ENCODE assay signal across 9 cellular contexts in the genomic region with DNA sequence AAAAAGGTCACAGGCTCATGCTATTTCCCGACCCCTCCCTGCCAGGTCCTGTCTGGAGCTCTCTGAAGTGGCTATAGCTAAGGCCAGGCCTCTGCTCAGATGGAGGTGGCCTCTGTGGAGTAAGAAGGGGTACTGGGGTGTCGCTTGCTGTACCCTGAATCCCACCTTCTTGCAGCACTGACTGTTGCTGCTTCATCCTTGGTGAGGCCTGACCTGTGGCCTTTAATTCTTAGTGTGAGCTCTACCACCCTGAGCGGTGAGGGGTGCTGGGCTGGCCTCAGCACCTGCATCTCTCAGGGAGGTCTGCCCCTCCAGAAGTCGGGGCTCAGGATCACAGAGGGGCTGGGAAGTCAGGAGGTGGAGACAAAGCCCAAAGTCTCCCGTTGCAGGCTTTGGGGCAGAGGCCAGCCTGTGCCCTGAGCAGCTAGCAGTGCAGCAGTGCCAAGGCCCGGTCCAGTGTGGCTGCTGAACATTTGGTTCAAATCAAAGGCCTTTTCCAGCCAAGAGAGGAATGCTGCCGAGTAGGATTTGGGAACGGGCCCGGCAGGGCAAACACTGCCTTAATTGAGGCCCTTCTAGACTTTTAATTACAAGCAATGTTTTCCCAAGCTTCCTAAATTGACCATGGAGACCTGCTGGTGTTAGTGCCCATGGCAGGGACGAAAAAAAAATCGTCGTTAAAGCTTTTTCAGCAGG.
DNase-seq lines count a peak whose midpoint lies in the region; ATAC-seq, FAIRE-seq and TF ChIP-seq lines count a peak whose summit lies in the region.
"Had no signal": no experiment of that assay in that cellular context is flagged by ENCODE, and none has a peak within 500 bp of the region (broad histone marks: within the 10 kb centered on the region; RNA-seq: fewer than 3 reads in every experiment).

No MANE protein-coding gene starts in this region.

- CTCF ChIA-PET in A673 (lab: Charles Lee) (no interaction called here), PC-3 (lab: Charles Lee) (no interaction called here)

- H4K20me1 ChIP-seq in PC-3 (ENCODE audit: low read length): no peaks in the 10 kb centered on the region

- peak overlapping the region; percentile 86 for H3K27ac ChIP-seq in A673 (ENCODE audit: low read depth, low read length, poor library complexity, severe bottlenecking)
- no peak overlapping the region for H3K27ac ChIP-seq in PC-3 (ENCODE audit: low read length)

- H3K9me3 ChIP-seq in A673 (ENCODE audit: low read depth, low read length, poor library complexity, severe bottlenecking) (no peaks in the 10 kb centered on the region), PC-3 (ENCODE audit: low read length) (no peaks in the 10 kb centered on the region), HAP-1 (no peaks in the 10 kb centered on the region)

- no peak overlapping the region for H3K4me2 ChIP-seq in PC-3 (ENCODE audit: low read length)

- no peak for DNase-seq in A673 (ENCODE audit: low spot score)
- DNase-seq in PC-3: no peak
- peak; percentile 23 to 50 for DNase-seq in frontal cortex (ENCODE audit: low spot score in 2 of 2)
- peak; percentile 36 for DNase-seq in occipital lobe (lab: John Stamatoyannopoulos, UW)
- no peak for DNase-seq in HAP-1 (ENCODE audit: low spot score in 2 of 2)
- DNase-seq in activated CD4-positive, alpha-beta T cell treated with anti-CD3 and anti-CD28 coated beads, Interleukin-2, amount 50 U/mL, for 1 hour: no peak
- DNase-seq: T-helper 2 cell had no signal

- no peak for TF ChIP-seq CTCF in A673 (conservative IDR thresholded peaks at IDR 0.05; ENCODE audit: low read depth, low read length)
- TF ChIP-seq CTCF in PC-3 (conservative IDR thresholded peaks at IDR 0.05; ENCODE audit: low read depth, low read length): no peak

- no peaks in the 10 kb centered on the region for H3K27me3 ChIP-seq in A673 (replicated peaks; ENCODE audit: insufficient read depth, low read depth, low read length, poor library complexity)
- no peaks in the 10 kb centered on the region for H3K27me3 ChIP-seq in PC-3 (ENCODE audit: low read length)
- H3K27me3 ChIP-seq in HAP-1 (ENCODE audit: low read depth): no peaks in the 10 kb centered on the region

- POLR2A ChIA-PET in A673 (lab: Charles Lee; ENCODE audit: low non-redundant PET) (no interaction called here), PC-3 (lab: Charles Lee; ENCODE audit: unreplicated experiment) (interaction anchor here (0.5 kb wide), 1 partner anchor 16 kb away, joined by 11 read pairs; no protein-coding TSS in a partner anchor)

- in situ Hi-C loops in HAP-1 (cut with MboI; ENCODE audit: low sequenced_read_pairs): no loop called here

- no peak for FAIRE-seq in frontal cortex (lab: Jason Lieb, UNC)

- no peaks in the 10 kb centered on the region for H3K36me3 ChIP-seq in A673 (ENCODE audit: insufficient read depth, low read length, poor library complexity, severe bottlenecking)
- no peaks in the 10 kb centered on the region for H3K36me3 ChIP-seq in PC-3 (ENCODE audit: low read depth, low read length)
- H3K36me3 ChIP-seq in HAP-1 (replicated peaks): 0 out of 2 replicates have a peak, but pooled peaks cover 3% of the 10 kb centered on the region

- H2AFZ ChIP-seq in PC-3 (ENCODE audit: low read length): 0 out of 2 replicates have a peak overlapping the region, but pooled peaks have one; percentile 10

- H3K4me1 ChIP-seq in A673 (ENCODE audit: insufficient read depth, low read length, poor library complexity, severe bottlenecking) (peaks cover 35% of the 10 kb centered on the region), PC-3 (ENCODE audit: insufficient read depth, low read length) (no peaks in the 10 kb centered on the region), HAP-1 (peaks cover 48% of the 10 kb centered on the region)

- no peak overlapping the region for H3K4me3 ChIP-seq in A673 (ENCODE audit: low read depth, low read length, poor library complexity, severe bottlenecking)
- no peak overlapping the region for H3K4me3 ChIP-seq in PC-3 (ENCODE audit: low read length)
- H3K4me3 ChIP-seq in HAP-1: no peak overlapping the region

- no peaks in the 10 kb centered on the region for H3K9me2 ChIP-seq in PC-3 (replicated peaks; ENCODE audit: low read length)

- ATAC-seq in PC-3 (no peak), HG02763 (IDR thresholded peaks at IDR 0.05; ENCODE audit: unreplicated experiment) (no peak)
- ATAC-seq in activated CD4-positive, CD25-positive, alpha-beta regulatory T cell treated with anti-CD3 and anti-CD28 coated beads, Interleukin-2, amount 50 U/mL, for 24 hours: no peak

- no peaks in the 10 kb centered on the region for H3K79me2 ChIP-seq in PC-3 (ENCODE audit: low read length)

- intact Hi-C loops in A673 (cut with micrococcal nuclease; ENCODE audit: unreplicated experiment) (loop anchor here (5.0 kb wide), 1 partner anchor 99 kb away; no protein-coding TSS in a partner anchor), PC-3 (cut with micrococcal nuclease) (no loop called here)

- no peaks in the 10 kb centered on the region for H3F3A ChIP-seq in PC-3 (ENCODE audit: low read length, unreplicated experiment)

- no peak overlapping the region for H3K9ac ChIP-seq in PC-3 (ENCODE audit: low read length)

- BruUV-seq in A673 (replicated peaks; lab: Mats Ljungman, UMichigan) (no TSS peak), PC-3 (replicated peaks; lab: Mats Ljungman, UMichigan) (no TSS peak)

Comparison
In these comparisons a context has a peak if more than half of its experiments do, and no peak if none do; other contexts are left out.
1. DNase-seq: peak in frontal cortex (2 of 2) and occipital lobe (single experiment); none in A673 (single experiment), PC-3 (single experiment), HAP-1 (0 of 2) and activated CD4-positive, alpha-beta T cell treated with anti-CD3 and anti-CD28 coated beads, Interleukin-2, amount 50 U/mL, for 1 hour (single experiment).